ENCODE assay signal across 1 cellular context in the genomic region with DNA sequence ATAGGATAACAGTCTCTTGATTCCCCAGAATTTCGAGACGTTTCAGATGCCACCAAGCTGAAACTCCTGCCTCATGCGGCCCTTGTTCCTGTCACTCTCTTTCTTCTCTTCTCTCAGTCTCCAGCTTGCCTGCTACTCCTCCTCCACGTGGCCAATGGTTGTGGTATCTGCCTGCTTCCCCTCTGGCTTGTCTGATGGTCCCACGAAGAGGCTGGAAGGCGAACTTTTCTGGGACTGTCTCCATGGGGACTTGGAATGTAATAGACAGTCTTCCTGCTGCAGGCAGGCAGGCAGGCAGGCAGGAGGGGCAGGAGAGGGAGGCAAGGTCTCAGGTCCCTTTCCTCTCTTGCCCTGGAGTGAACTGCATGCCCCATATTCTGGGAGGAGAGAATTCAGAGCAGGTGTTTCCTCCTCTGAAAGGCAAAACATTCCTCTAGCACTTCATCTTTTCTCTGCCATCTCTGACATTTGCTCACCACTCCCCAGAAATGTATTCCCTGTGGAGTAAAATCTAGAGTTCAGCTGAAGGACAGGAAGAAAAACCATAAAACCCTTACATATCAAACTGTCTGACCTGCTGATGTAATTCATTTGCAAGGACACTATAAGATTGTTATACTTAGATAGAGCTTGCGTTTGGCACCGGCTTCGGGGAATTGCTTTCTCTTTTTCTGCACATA.
TF ChIP-seq lines count a peak whose summit lies in the region.

No MANE protein-coding gene starts in this region.

TF ChIP-seq in IMR-90, 13 proteins besides CTCF, POLR2A, EP300 and RAD21:
- no peak for TF ChIP-seq FOS (IDR thresholded peaks at IDR 0.05; ENCODE audit: low read depth, low read length)
- 0 out of 2 replicates have a peak, but pooled peaks have one; percentile 39 for TF ChIP-seq CEBPB (IDR thresholded peaks at IDR 0.05; ENCODE audit: low read depth, low read length)
- TF ChIP-seq MAFK (IDR thresholded peaks at IDR 0.05; ENCODE audit: low read depth, low read length): no peak
TF ChIP-seq in IMR-90: peak in this region for 1.
